Comparison of ENCODE assay signal across 8 cellular contexts in genomic region chr12:114684098-114684869, GRCh38. TPM values are rescaled to one million over a fixed set of nuclear protein-coding genes. Genes with fewer than 3 reads are reported as not detected.
DNase-seq lines count a peak whose midpoint lies in the region; ATAC-seq and TF ChIP-seq lines count a peak whose summit lies in the region.

TSS of gene TBX3 (minus strand) at chr12:114684175. CDS start at chr12:114683200, 975 bp downstream.

- no peak for TF ChIP-seq CTCF in GM13977 (IDR thresholded peaks at IDR 0.05; ENCODE audit: extremely low read depth, insufficient read depth, missing control alignments)
- TF ChIP-seq CTCF in activated B cell treated with CpG ODN at 0.5 μM for 24 hours (IDR thresholded peaks at IDR 0.05): no peak

- peak; percentile 77 for DNase-seq in GM13977 (ENCODE audit: low spot score)
- DNase-seq in NCI-H187 (lab: John Stamatoyannopoulos, UW): peak; percentile 98
- no peak for DNase-seq in activated B cell treated with CpG ODN at 0.5 μM for 24 hours
- DNase-seq in dermis blood vessel endothelial cell: peak; percentile 99
- DNase-seq in stimulated activated CD4-positive, alpha-beta T cell treated with anti-CD3 and anti-CD28 coated beads, Interleukin-12 subunit alpha, Interleukin-12 subunit beta, amount 100 ng/mL, for 4 hours: peak; percentile 36

- in situ Hi-C loops in GM13977 (cut with MboI; ENCODE audit: low pct_unique_long_range_greater_than_20kb, low sequenced_read_pairs, unreplicated experiment): loop anchor here (25.0 kb wide), 3 partner anchors 272 to 1222 kb away; partner anchors contain the start of genes LHX5 and TBX5

- H3K27me3 ChIP-seq in layer of hippocampus (ENCODE audit: control insufficient read depth, insufficient read depth, low read length): peaks cover 49% of the 10 kb centered on the region

- ATAC-seq in activated B cell treated with CpG ODN at 0.5 μM for 24 hours (ENCODE audit: low read depth) (peak; percentile 57), GM21529 (IDR thresholded peaks at IDR 0.05; ENCODE audit: unreplicated experiment) (no peak), HG02623 (IDR thresholded peaks at IDR 0.05; ENCODE audit: unreplicated experiment) (no peak)

- CTCF ChIA-PET in activated B cell treated with CpG ODN at 0.5 μM for 24 hours (lab: Charles Lee): no interaction called here

- intact Hi-C loops in activated B cell treated with CpG ODN at 0.5 μM for 24 hours (cut with micrococcal nuclease): loop anchor here (2.0 kb wide), 1 partner anchor 13 kb away; no protein-coding TSS in a partner anchor

- no peak within 1 kb of the TSS for H3K27ac Mint-ChIP-seq in activated B cell treated with CpG ODN at 0.5 μM for 24 hours

- H3K4me3 Mint-ChIP-seq in activated B cell treated with CpG ODN at 0.5 μM for 24 hours: peak within 1 kb of the TSS; percentile 79

- H3K4me1 Mint-ChIP-seq in activated B cell treated with CpG ODN at 0.5 μM for 24 hours: peaks cover 23% of the 10 kb centered on the region

- POLR2A ChIA-PET in activated B cell treated with CpG ODN at 0.5 μM for 24 hours (lab: Charles Lee): no interaction called here

- no peaks in the 10 kb centered on the region for H3K9me3 Mint-ChIP-seq in activated B cell treated with CpG ODN at 0.5 μM for 24 hours

- no peaks in the 10 kb centered on the region for H3K36me3 Mint-ChIP-seq in activated B cell treated with CpG ODN at 0.5 μM for 24 hours (ENCODE audit: low read depth)

- peaks cover 86% of the 10 kb centered on the region for H3K27me3 Mint-ChIP-seq in activated B cell treated with CpG ODN at 0.5 μM for 24 hours

- H3K27ac ChIP-seq in layer of hippocampus (ENCODE audit: low read depth, low read length): peak within 1 kb of the TSS; percentile 70

RNA-seq across cellular contexts. Expression of gene TBX3, which starts in this region (rescaled TPM):
- total RNA-seq in activated B cell treated with CpG ODN at 0.5 μM for 24 hours (not detected in 2 replicates), dermis blood vessel endothelial cell (2.4 and 2.5 TPM in 2 replicates)

Comparison
In these comparisons a context has a peak if more than half of its experiments do, and no peak if none do; other contexts are left out.
1. Peak in ATAC-seq in activated B cell treated with CpG ODN at 0.5 μM for 24 hours; RNA of the gene not detected or under 1 TPM.